In genomic region chr11:2993000-2993330, GRCh38 we compare ENCODE assay signal across 8 cellular contexts. TPM values are rescaled to one million over a fixed set of nuclear protein-coding genes. Genes with fewer than 3 reads are reported as not detected.
DNase-seq lines count a peak whose midpoint lies in the region; ATAC-seq and TF ChIP-seq lines count a peak whose summit lies in the region.

No MANE protein-coding gene starts in this region.

- no peak for ATAC-seq in lower lobe of right lung
- ATAC-seq in GM19324 (IDR thresholded peaks at IDR 0.05; ENCODE audit: low FRiP score, unreplicated experiment): no peak
- no peak for ATAC-seq in HG02571 (IDR thresholded peaks at IDR 0.05; ENCODE audit: unreplicated experiment)

- intact Hi-C loops in lower lobe of right lung (cut with DNase I) (no loop called here), vagina (cut with DNase I) (no loop called here)

- H3K27me3 ChIP-seq in adipocyte (replicated peaks; ENCODE audit: control insufficient read depth, insufficient read depth, low read length) (no peaks in the 10 kb centered on the region), lower lobe of right lung (ENCODE audit: low read depth) (no peaks in the 10 kb centered on the region), vagina (no peaks in the 10 kb centered on the region)

- H3K9me3 ChIP-seq in adipocyte (ENCODE audit: control insufficient read depth, low read length) (no peaks in the 10 kb centered on the region), lower lobe of right lung (no peaks in the 10 kb centered on the region), vagina (no peaks in the 10 kb centered on the region)

- TF ChIP-seq CTCF in lower lobe of right lung (IDR thresholded peaks at IDR 0.05) (no peak), vagina (IDR thresholded peaks at IDR 0.05) (no peak)

- H3K4me1 ChIP-seq in adipocyte (ENCODE audit: control insufficient read depth, insufficient read depth, low read length) (peaks cover 27% of the 10 kb centered on the region), lower lobe of right lung (peaks cover 40% of the 10 kb centered on the region), vagina (peaks cover 41% of the 10 kb centered on the region)

- H3K27ac ChIP-seq in lower lobe of right lung (no peak overlapping the region), vagina (no peak overlapping the region)

- H3K36me3 ChIP-seq in adipocyte (ENCODE audit: control insufficient read depth, insufficient read depth, low read length, severe bottlenecking) (peaks cover 8% of the 10 kb centered on the region), lower lobe of right lung (peaks cover 5% of the 10 kb centered on the region), vagina (no peaks in the 10 kb centered on the region)

- H3K9ac ChIP-seq in adipocyte (ENCODE audit: low read length): peak overlapping the region; percentile 64

- no peak for TF ChIP-seq POLR2A in vagina (IDR thresholded peaks at IDR 0.05)

- H3K4me3 ChIP-seq in adipocyte (ENCODE audit: low read length): peak overlapping the region; percentile 97
- peak overlapping the region; percentile 89 for H3K4me3 ChIP-seq in lower lobe of right lung
- peak overlapping the region; percentile 75 to 95 for H3K4me3 ChIP-seq in vagina

- DNase-seq in stimulated activated naive CD4-positive, alpha-beta T cell treated with Interleukin-2 at 50 U/mL for 16 hours (lab: John Stamatoyannopoulos, UW): peak; percentile 6
- no peak for DNase-seq in stimulated activated naive CD4-positive, alpha-beta T cell (lab: John Stamatoyannopoulos, UW)
- DNase-seq in adipocyte (ENCODE audit: low read depth) (no peak), lower lobe of right lung (no peak), vagina (ENCODE audit: extremely low spot score in 2 of 2) (no peak), KG1 (lab: John Stamatoyannopoulos, UW) (no peak)

RNA-seq across cellular contexts. Expression of gene NAP1L4, which starts 0.8 kb away (rescaled TPM):
- total RNA-seq in lower lobe of right lung (96.8 TPM), vagina (108 TPM)
